33 cellular contexts compared by ENCODE assay signal in genomic region chr11:115154355-115154736, GRCh38.
"Had no signal": no experiment of that assay in that cellular context is flagged by ENCODE, and none has a peak within 500 bp of the region (broad histone marks: within the 10 kb centered on the region; RNA-seq: fewer than 3 reads in every experiment).

No MANE protein-coding gene starts in this region.

- H3K4me1 ChIP-seq: adrenal gland, breast epithelium, colonic mucosa, esophagus squamous epithelium, gastroesophageal sphincter had no signal

- H3K9me3 ChIP-seq: adrenal gland, breast epithelium, colonic mucosa, esophagus squamous epithelium, gastroesophageal sphincter had no signal

- ATAC-seq: activated CD4-positive, alpha-beta T cell treated with anti-CD3 and anti-CD28 coated beads for 36 hours; activated CD8-positive, alpha-beta memory T cell treated with anti-CD3 and anti-CD28 coated beads, Interleukin-2, amount 10 ng/mL, durations not matched to agents 7 days and 5 days; activated CD8-positive, alpha-beta T cell treated with anti-CD3 and anti-CD28 coated beads, Interleukin-2, amount 10 ng/mL, durations not matched to agents 7 days and 5 days; activated naive CD8-positive, alpha-beta T cell treated with anti-CD3 and anti-CD28 coated beads, Interleukin-2, amount 50 U/mL, for 24 hours; gastroesophageal sphincter had no signal

- H3K27me3 Mint-ChIP-seq: activated CD4-positive, alpha-beta memory T cell treated with anti-CD3 and anti-CD28 coated beads for 36 hours; activated CD4-positive, alpha-beta T cell treated with anti-CD3 and anti-CD28 coated beads, Interleukin-2, amount 10 ng/mL, durations not matched to agents 24 days and 14 days; activated naive CD4-positive, alpha-beta T cell treated with anti-CD3 and anti-CD28 coated beads, Interleukin-2, amount 50 U/mL, for 24 hours; activated naive CD8-positive, alpha-beta T cell treated with anti-CD3 and anti-CD28 coated beads for 36 hours had no signal

- H3K27ac ChIP-seq: adrenal gland, breast epithelium, cardiac muscle cell, colonic mucosa, esophagus squamous epithelium, gastroesophageal sphincter had no signal

- H3K36me3 Mint-ChIP-seq: activated CD4-positive, alpha-beta memory T cell treated with anti-CD3 and anti-CD28 coated beads for 36 hours; activated CD8-positive, alpha-beta memory T cell treated with anti-CD3 and anti-CD28 coated beads, Interleukin-2, amount 10 ng/mL, durations not matched to agents 7 days and 5 days; activated naive CD4-positive, alpha-beta T cell treated with anti-CD3 and anti-CD28 coated beads, Interleukin-2, amount 50 U/mL, for 24 hours; activated naive CD8-positive, alpha-beta T cell treated with anti-CD3 and anti-CD28 coated beads for 36 hours; brain had no signal

- FAIRE-seq: endometrium, endothelial cell of umbilical vein had no signal

- H3K4me1 Mint-ChIP-seq: activated CD4-positive, alpha-beta T cell treated with anti-CD3 and anti-CD28 coated beads for 36 hours; activated naive CD4-positive, alpha-beta T cell treated with anti-CD3 and anti-CD28 coated beads, Interleukin-2, amount 50 U/mL, for 24 hours; activated naive CD8-positive, alpha-beta T cell treated with anti-CD3 and anti-CD28 coated beads for 36 hours; activated naive CD8-positive, alpha-beta T cell treated with anti-CD3 and anti-CD28 coated beads, Interleukin-2, amount 50 U/mL, for 24 hours had no signal

- H3K4me3 ChIP-seq: adrenal gland, breast epithelium, cardiac muscle cell, colonic mucosa, esophagus squamous epithelium, gastroesophageal sphincter had no signal

- H3K4me3 Mint-ChIP-seq: activated CD4-positive, alpha-beta memory T cell treated with anti-CD3 and anti-CD28 coated beads for 36 hours; activated CD4-positive, alpha-beta T cell treated with anti-CD3 and anti-CD28 coated beads for 36 hours; activated CD4-positive, alpha-beta T cell treated with anti-CD3 and anti-CD28 coated beads, Interleukin-2, amount 10 ng/mL, durations not matched to agents 24 days and 14 days; activated CD8-positive, alpha-beta memory T cell treated with anti-CD3 and anti-CD28 coated beads, Interleukin-2, amount 10 ng/mL, durations not matched to agents 7 days and 5 days; activated CD8-positive, alpha-beta T cell treated with anti-CD3 and anti-CD28 coated beads, Interleukin-2, amount 10 ng/mL, durations not matched to agents 7 days and 5 days; activated naive CD4-positive, alpha-beta T cell treated with anti-CD3 and anti-CD28 coated beads for 36 hours; activated naive CD4-positive, alpha-beta T cell treated with anti-CD3 and anti-CD28 coated beads, Interleukin-2, amount 50 U/mL, for 24 hours; activated naive CD8-positive, alpha-beta T cell treated with anti-CD3 and anti-CD28 coated beads for 36 hours; activated naive CD8-positive, alpha-beta T cell treated with anti-CD3 and anti-CD28 coated beads, Interleukin-2, amount 50 U/mL, for 24 hours; activated T-helper 1 cell treated with anti-CD3 and anti-CD28 coated beads, Interleukin-12 subunit alpha, Interleukin-12 subunit beta, Interleukin-2, Interleukin-4 antibody, amounts not matched to agents 30 ng/mL and 10 ng/mL and 1 ng/mL, durations not matched to agents 14 hours and 24 hours and 36 hours; brain had no signal

- DNase-seq: activated CD4-positive, alpha-beta memory T cell treated with anti-CD3 and anti-CD28 coated beads for 36 hours; activated CD4-positive, alpha-beta T cell treated with anti-CD3 and anti-CD28 coated beads for 36 hours; activated CD4-positive, alpha-beta T cell treated with anti-CD3 and anti-CD28 coated beads, Interleukin-2, amount 10 ng/mL, durations not matched to agents 24 days and 14 days; activated CD4-positive, CD25-positive, alpha-beta regulatory T cell; activated CD4-positive, CD25-positive, alpha-beta regulatory T cell treated with anti-CD3 and anti-CD28 coated beads, Interleukin-2, amount 50 U/mL, for 72 hours; activated CD8-positive, alpha-beta memory T cell treated with anti-CD3 and anti-CD28 coated beads, Interleukin-2, amount 10 ng/mL, durations not matched to agents 7 days and 5 days; activated CD8-positive, alpha-beta memory T cell treated with anti-CD3 and anti-CD28 coated beads, Interleukin-2, amount 50 U/mL, for 4 hours; activated CD8-positive, alpha-beta T cell treated with anti-CD3 and anti-CD28 coated beads, Interleukin-2, amount 10 ng/mL, durations not matched to agents 7 days and 5 days; activated effector memory CD4-positive, alpha-beta T cell treated with anti-CD3 and anti-CD28 coated beads, Interleukin-2, amount 50 U/mL, for 16 hours; activated naive CD4-positive, alpha-beta T cell treated with anti-CD3 and anti-CD28 coated beads for 36 hours; activated naive CD8-positive, alpha-beta T cell treated with anti-CD3 and anti-CD28 coated beads for 36 hours; activated naive CD8-positive, alpha-beta T cell treated with anti-CD3 and anti-CD28 coated beads, Interleukin-2, amount 50 U/mL, for 24 hours; activated T-cell treated with anti-CD3 and anti-CD28 coated beads, Interleukin-2, amount 50 U/mL, for 1 hour; activated T-cell treated with anti-CD3 and anti-CD28 coated beads, Interleukin-2, amount 50 U/mL, for 48 hours; adrenal gland; amygdala; aorta; central memory CD4-positive, alpha-beta T cell; cerebellar nuclear complex; colonic mucosa; effector CD8-positive, alpha-beta T cell; esophagus squamous epithelium; foreskin melanocyte; T-helper 2 cell had no signal

- H3K9me3 Mint-ChIP-seq: activated CD4-positive, alpha-beta memory T cell treated with anti-CD3 and anti-CD28 coated beads for 36 hours; activated CD4-positive, alpha-beta T cell treated with anti-CD3 and anti-CD28 coated beads, Interleukin-2, amount 10 ng/mL, durations not matched to agents 24 days and 14 days; activated naive CD4-positive, alpha-beta T cell treated with anti-CD3 and anti-CD28 coated beads, Interleukin-2, amount 50 U/mL, for 24 hours; activated naive CD8-positive, alpha-beta T cell treated with anti-CD3 and anti-CD28 coated beads for 36 hours; activated naive CD8-positive, alpha-beta T cell treated with anti-CD3 and anti-CD28 coated beads, Interleukin-2, amount 50 U/mL, for 24 hours; activated T-helper 1 cell treated with anti-CD3 and anti-CD28 coated beads, Interleukin-12 subunit alpha, Interleukin-12 subunit beta, Interleukin-2, Interleukin-4 antibody, amounts not matched to agents 30 ng/mL and 10 ng/mL and 1 ng/mL, durations not matched to agents 14 hours and 24 hours and 36 hours; activated T-helper 2 cell treated with anti-CD3 and anti-CD28 coated beads, Interferon-gamma antibody, Interleukin-2, Interleukin-4, amounts not matched to agents 10 μg/mL and 5 μg/mL and 100 μg/mL, durations not matched to agents 14 hours and 24 hours and 36 hours had no signal

- H3K27me3 ChIP-seq: adrenal gland, cardiac muscle cell, colonic mucosa had no signal

- H3K27ac Mint-ChIP-seq: activated CD4-positive, alpha-beta memory T cell treated with anti-CD3 and anti-CD28 coated beads for 36 hours; activated CD4-positive, alpha-beta T cell treated with anti-CD3 and anti-CD28 coated beads, Interleukin-2, amount 10 ng/mL, durations not matched to agents 24 days and 14 days; activated CD8-positive, alpha-beta memory T cell treated with anti-CD3 and anti-CD28 coated beads, Interleukin-2, amount 10 ng/mL, durations not matched to agents 7 days and 5 days; activated CD8-positive, alpha-beta T cell treated with anti-CD3 and anti-CD28 coated beads, Interleukin-2, amount 10 ng/mL, durations not matched to agents 7 days and 5 days; activated naive CD4-positive, alpha-beta T cell treated with anti-CD3 and anti-CD28 coated beads for 36 hours; activated naive CD4-positive, alpha-beta T cell treated with anti-CD3 and anti-CD28 coated beads, Interleukin-2, amount 50 U/mL, for 24 hours; activated naive CD8-positive, alpha-beta T cell treated with anti-CD3 and anti-CD28 coated beads for 36 hours; activated naive CD8-positive, alpha-beta T cell treated with anti-CD3 and anti-CD28 coated beads, Interleukin-2, amount 50 U/mL, for 24 hours; activated T-helper 1 cell treated with anti-CD3 and anti-CD28 coated beads, Interleukin-12 subunit alpha, Interleukin-12 subunit beta, Interleukin-2, Interleukin-4 antibody, amounts not matched to agents 30 ng/mL and 10 ng/mL and 1 ng/mL, durations not matched to agents 14 hours and 24 hours and 36 hours; activated T-helper 2 cell treated with anti-CD3 and anti-CD28 coated beads, Interferon-gamma antibody, Interleukin-2, Interleukin-4, amounts not matched to agents 10 μg/mL and 5 μg/mL and 100 μg/mL, durations not matched to agents 14 hours and 24 hours and 36 hours had no signal

- H3K36me3 ChIP-seq: adrenal gland, breast epithelium, cardiac muscle cell, colonic mucosa, esophagus squamous epithelium, gastroesophageal sphincter had no signal
